Comparison of ENCODE assay signal across 8 cellular contexts in genomic region chr11:65013692-65014145, GRCh38. TPM values are rescaled to one million over a fixed set of nuclear protein-coding genes. Genes with fewer than 3 reads are reported as not detected.
DNase-seq lines count a peak whose midpoint lies in the region; ATAC-seq and TF ChIP-seq lines count a peak whose summit lies in the region.

No MANE protein-coding gene starts in this region.

- H3K9me3 Mint-ChIP-seq in WTC11: no peaks in the 10 kb centered on the region

- peak overlapping the region; percentile 78 for H3K4me3 Mint-ChIP-seq in WTC11

- no peaks in the 10 kb centered on the region for H3K27me3 ChIP-seq in kidney epithelial cell (ENCODE audit: control insufficient read depth, insufficient read depth, low read length)

- CTCF ChIA-PET in WTC11 (lab: Charles Lee): interaction anchor here (0.6 to 5.4 kb wide), 45 partner anchors 10 to 871 kb away, joined by 3 to 37 read pairs (median 5); partner anchors contain the start of genes BATF2, CDC42BPG, FAU and GPHA2

- peaks cover 23% of the 10 kb centered on the region for H3K36me3 Mint-ChIP-seq in WTC11

- H3K4me3 ChIP-seq in kidney epithelial cell (ENCODE audit: low read depth, low read length): peak overlapping the region; percentile 72

- ATAC-seq in HG02884 (IDR thresholded peaks at IDR 0.05; ENCODE audit: unreplicated experiment): peak; percentile 64
- ATAC-seq in WTC11: peak; percentile 82

- peaks cover 18% of the 10 kb centered on the region for H3K4me1 Mint-ChIP-seq in WTC11

- no peaks in the 10 kb centered on the region for H3K36me3 ChIP-seq in kidney epithelial cell (ENCODE audit: control insufficient read depth, insufficient read depth, low read length)

- TF ChIP-seq CTCF in WTC11 (IDR thresholded peaks at IDR 0.05) (0 out of 2 replicates have a peak, but pooled peaks have one; percentile 47), kidney epithelial cell (IDR thresholded peaks at IDR 0.05; ENCODE audit: insufficient read depth, low read length, poor library complexity, severe bottlenecking) (peak; percentile 24)

- POLR2A ChIA-PET in WTC11 (lab: Charles Lee): interaction anchor here (1.2 kb wide), 1 partner anchor 108 kb away, joined by 3 read pairs; the partner anchor contains the start of genes FAU and MRPL49

- no peaks in the 10 kb centered on the region for H3K27me3 Mint-ChIP-seq in WTC11 (ENCODE audit: low read depth)

- H3K27ac Mint-ChIP-seq in WTC11: peak overlapping the region; percentile 92

- peak; percentile 52 for DNase-seq in NK-92 (lab: John Stamatoyannopoulos, UW; ENCODE audit: unreplicated experiment)
- DNase-seq in NK-92 treated with Interleukin-12 subunit alpha and Interleukin-12 subunit beta, amount 100 ng/mL, for 24 hours (lab: John Stamatoyannopoulos, UW): no peak
- DNase-seq in NCI-H1694 (lab: John Stamatoyannopoulos, UW): peak; percentile 66
- DNase-seq in WTC11 (ENCODE audit: low spot score): peak; percentile 95
- DNase-seq in cerebellar cortex (ENCODE audit: low spot score): peak; percentile 91
- DNase-seq in kidney epithelial cell (ENCODE audit: low read depth): no peak
- DNase-seq in stimulated activated CD4-positive, alpha-beta T cell treated with anti-CD3 and anti-CD28 coated beads, Interleukin-15, amount 100 ng/mL, for 24 hours: peak; percentile 91

TF ChIP-seq in WTC11, 78 proteins besides CTCF, POLR2A, EP300 and RAD21 (continues in another document):
- no peak for TF ChIP-seq STAT6 (CRISPR knock-in tag; conservative IDR thresholded peaks at IDR 0.05; ENCODE audit: low read depth)
- no peak for TF ChIP-seq SOX15 (CRISPR knock-in tag; IDR thresholded peaks at IDR 0.05)
- TF ChIP-seq ZNF281 (CRISPR knock-in tag; IDR thresholded peaks at IDR 0.05): no peak
- TF ChIP-seq ATF1 (CRISPR knock-in tag; IDR thresholded peaks at IDR 0.05): no peak; the same call in 1 of the 2 replicates
- TF ChIP-seq ZBTB21 (CRISPR knock-in tag; IDR thresholded peaks at IDR 0.05; ENCODE audit: borderline replicate concordance): no peak
- TF ChIP-seq FOXJ3 (CRISPR knock-in tag; IDR thresholded peaks at IDR 0.05; ENCODE audit: borderline replicate concordance): no peak
- no peak for TF ChIP-seq NR2C2 (CRISPR knock-in tag; IDR thresholded peaks at IDR 0.05)
- peak; percentile 78; the same call in 1 of the 2 replicates for TF ChIP-seq MAX (CRISPR knock-in tag; IDR thresholded peaks at IDR 0.05)
- no peak for TF ChIP-seq ZNF532 (CRISPR knock-in tag; IDR thresholded peaks at IDR 0.05; ENCODE audit: borderline replicate concordance)
- no peak for TF ChIP-seq ESRRA (CRISPR knock-in tag; IDR thresholded peaks at IDR 0.05; ENCODE audit: borderline replicate concordance)
- TF ChIP-seq PRRX2 (CRISPR knock-in tag; IDR thresholded peaks at IDR 0.05): no peak
- TF ChIP-seq FOXP4 (CRISPR knock-in tag; IDR thresholded peaks at IDR 0.05): peak; percentile 22; the same call in 1 of the 2 replicates
- no peak for TF ChIP-seq ZNF416 (CRISPR knock-in tag; IDR thresholded peaks at IDR 0.05)
- TF ChIP-seq JUN (CRISPR knock-in tag; IDR thresholded peaks at IDR 0.05): no peak
- TF ChIP-seq ZNF317 (CRISPR knock-in tag; IDR thresholded peaks at IDR 0.05; ENCODE audit: borderline replicate concordance, low read depth): no peak

RNA-seq across cellular contexts. Expression of gene ARL2, which starts 0.2 kb away (rescaled TPM):
- total RNA-seq in WTC11 (2021) (171 to 248 TPM (median 235 TPM) in 3 replicates), kidney epithelial cell (164 and 170 TPM in 2 replicates)

RNA-seq across cellular contexts. Expression of gene SNX15, which starts 13.5 kb away (rescaled TPM):
- 16.7 to 19.6 TPM (median 17.6 TPM) in 3 replicates for total RNA-seq in WTC11 (2021)
- 21.6 and 28.8 TPM in 2 replicates for total RNA-seq in kidney epithelial cell

RNA-seq across cellular contexts. Expression of gene BATF2, which starts 16.9 kb away (rescaled TPM):
- total RNA-seq in WTC11 (2021): 1.3 to 3.2 TPM (median 2.2 TPM) in 3 replicates
- 1.1 and 7.3 TPM in 2 replicates for total RNA-seq in kidney epithelial cell

RNA-seq across cellular contexts. Expression of gene SAC3D1, which starts 27.3 kb away (rescaled TPM):
- total RNA-seq in WTC11 (2021) (22.2 to 26.2 TPM (median 22.8 TPM) in 3 replicates), kidney epithelial cell (25.5 and 32.0 TPM in 2 replicates)

RNA-seq across cellular contexts. Expression of gene MAJIN, which starts 41.8 kb away (rescaled TPM):
- not detected in 3 replicates for total RNA-seq in WTC11 (2021)
- total RNA-seq in kidney epithelial cell: 0.17 and 0.68 TPM in 2 replicates

Comparison
In these comparisons a context has a peak if more than half of its experiments do, and no peak if none do; other contexts are left out.
1. DNase-seq: peak in NK-92 (single experiment), NCI-H1694 (single experiment), WTC11 (single experiment), cerebellar cortex (single experiment) and stimulated activated CD4-positive, alpha-beta T cell treated with anti-CD3 and anti-CD28 coated beads, Interleukin-15, amount 100 ng/mL, for 24 hours (single experiment); none in NK-92 treated with Interleukin-12 subunit alpha and Interleukin-12 subunit beta, amount 100 ng/mL, for 24 hours (single experiment) and kidney epithelial cell (single experiment).